In the genomic region with DNA sequence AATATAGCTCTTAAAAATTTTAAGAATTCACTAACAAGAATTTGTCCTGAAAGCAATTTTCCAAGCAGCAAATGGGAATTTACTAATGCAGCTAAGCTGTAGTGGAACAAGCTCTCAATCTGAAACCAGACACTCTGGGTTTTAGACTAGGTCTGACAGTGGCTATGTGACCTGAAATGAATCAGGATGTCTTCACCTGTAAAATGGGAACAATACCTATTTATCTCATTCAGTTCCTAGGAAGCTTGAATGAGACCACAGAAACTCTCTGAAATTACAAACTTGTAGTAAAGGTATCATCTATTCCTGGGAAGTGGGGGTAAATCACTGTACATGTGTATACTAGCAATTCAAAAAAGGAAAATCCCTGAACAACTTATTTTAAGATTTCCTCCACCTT, we compare ENCODE assay signal across 8 cellular contexts. TPM values are rescaled to one million over a fixed set of nuclear protein-coding genes. Genes with fewer than 3 reads are reported as not detected.
DNase-seq lines count a peak whose midpoint lies in the region; ATAC-seq and TF ChIP-seq lines count a peak whose summit lies in the region.

No MANE protein-coding gene starts in this region.

- peaks cover 70% of the 10 kb centered on the region for H3K79me2 ChIP-seq in GM23338 (replicated peaks; ENCODE audit: insufficient read depth)
- H3K79me2 ChIP-seq in SU-DHL-6 (ENCODE audit: insufficient read depth, low read length) = peaks cover 79% of the 10 kb centered on the region

- TF ChIP-seq CTCF in GM23338 (conservative IDR thresholded peaks at IDR 0.05; ENCODE audit: low read depth in 2 of 2) (no peak), SU-DHL-6 (IDR thresholded peaks at IDR 0.05; ENCODE audit: insufficient read depth, low read length, poor library complexity, severe bottlenecking) (no peak), fibroblast of the aortic adventitia (IDR thresholded peaks at IDR 0.05; ENCODE audit: insufficient read depth, low read length) (no peak), gastrocnemius medialis (IDR thresholded peaks at IDR 0.05 in 4 of 5, conservative IDR thresholded peaks at IDR 0.05 in 1 of 5) (no peak)

- no peak overlapping the region for H2AFZ ChIP-seq in GM23338
- H2AFZ ChIP-seq in SU-DHL-6 (ENCODE audit: low read depth, low read length, severe bottlenecking) = no peak overlapping the region

- H3K27me3 Mint-ChIP-seq in GM23338 (ENCODE audit: insufficient read depth, low read depth, poor library complexity) = peaks cover 8% of the 10 kb centered on the region

- in situ Hi-C loops in gastrocnemius medialis (cut with MboI; ENCODE audit: low sequenced_read_pairs in 4 of 4) = no loop called here

- peak overlapping the region; percentile 93 for H3K4me3 Mint-ChIP-seq in GM23338

- no peak overlapping the region; the same call in 1 of the 2 replicates for H3K27ac Mint-ChIP-seq in GM23338

- peaks cover 4% of the 10 kb centered on the region; the same call in 2 of the 3 replicates for H3K4me1 Mint-ChIP-seq in GM23338

- TF ChIP-seq POLR2A in gastrocnemius medialis (IDR thresholded peaks at IDR 0.05) = no peak

- H3K4me3 ChIP-seq in GM23338 = peak overlapping the region; percentile 91
- H3K4me3 ChIP-seq in SU-DHL-6 (ENCODE audit: insufficient read depth, low read length, poor library complexity, severe bottlenecking) = peak overlapping the region; percentile 84
- peak overlapping the region; percentile 78 for H3K4me3 ChIP-seq in fibroblast of the aortic adventitia (ENCODE audit: low read depth, low read length)
- H3K4me3 ChIP-seq in gastrocnemius medialis = peak overlapping the region; percentile 84 to 100 (median 90)

- H3K9me3 Mint-ChIP-seq in GM23338 = no peaks in the 10 kb centered on the region

- H4K20me1 ChIP-seq in GM23338 (replicated peaks; ENCODE audit: insufficient read depth) = peaks cover 14% of the 10 kb centered on the region
- H4K20me1 ChIP-seq in SU-DHL-6 (ENCODE audit: low read depth, low read length) = no peaks in the 10 kb centered on the region

- no peaks in the 10 kb centered on the region for H3F3A ChIP-seq in GM23338 (replicated peaks; ENCODE audit: low read depth)
- H3F3A ChIP-seq in SU-DHL-6 (ENCODE audit: insufficient read depth) = peaks cover 13% of the 10 kb centered on the region; the same call in 1 of the 2 replicates

- H3K9ac ChIP-seq in SU-DHL-6 (ENCODE audit: low read length) = peak overlapping the region; percentile 88

- H3K27me3 ChIP-seq in GM23338 (ENCODE audit: insufficient read depth) (no peaks in the 10 kb centered on the region), SU-DHL-6 (ENCODE audit: low read length) (no peaks in the 10 kb centered on the region), gastrocnemius medialis (no peaks in the 10 kb centered on the region)

- H3K9me3 ChIP-seq in SU-DHL-6 (ENCODE audit: insufficient read depth, low read length) (no peaks in the 10 kb centered on the region), gastrocnemius medialis (no peaks in the 10 kb centered on the region)

- H3K4me2 ChIP-seq in GM23338 (peak overlapping the region; percentile 97), SU-DHL-6 (ENCODE audit: low read depth, low read length, poor library complexity, severe bottlenecking) (peak overlapping the region; percentile 77)

- intact Hi-C loops in gastrocnemius medialis (cut with DNase I; ENCODE audit: low total_unique reads) = loop anchor here (10.0 kb wide), 1 partner anchor 1921 kb away; no protein-coding TSS in a partner anchor

- H3K36me3 Mint-ChIP-seq in GM23338 (ENCODE audit: low read depth) = peaks cover 37% of the 10 kb centered on the region

- ATAC-seq in GM23338 (no peak), gastrocnemius medialis (no peak)

- DNase-seq in GM23338 (ENCODE audit: low spot score) = no peak
- peak; percentile 5 for DNase-seq in fibroblast of the aortic adventitia (ENCODE audit: low read depth)
- no peak for DNase-seq in gastrocnemius medialis
- no peak for DNase-seq in nucleus accumbens (lab: John Stamatoyannopoulos, UW)
- no peak for DNase-seq in HCEC 1CT
- no peak for DNase-seq in NCI-H510A treated with DMSO at 0.1 percent for 48 hours (lab: John Stamatoyannopoulos, UW)
- DNase-seq in hypothalamus (lab: John Stamatoyannopoulos, UW) = no peak

- H3K36me3 ChIP-seq in GM23338 (ENCODE audit: insufficient read depth) (peaks cover 34% of the 10 kb centered on the region), SU-DHL-6 (ENCODE audit: low read length) (peaks cover 19% of the 10 kb centered on the region), gastrocnemius medialis (peaks cover 0 to 24% of the 10 kb centered on the region in 2 donors)

- no peak overlapping the region for H3K27ac ChIP-seq in GM23338 (ENCODE audit: low read depth)
- H3K27ac ChIP-seq in SU-DHL-6 (ENCODE audit: low read depth, low read length) = no peak overlapping the region; the same call in 1 of the 2 replicates
- peak overlapping the region; percentile 80 to 90 (median 86) for H3K27ac ChIP-seq in gastrocnemius medialis

- H3K4me1 ChIP-seq in GM23338 (ENCODE audit: insufficient read depth) (peaks cover 11% of the 10 kb centered on the region; the same call in 1 of the 2 replicates), gastrocnemius medialis (peaks cover 27 to 29% of the 10 kb centered on the region in 2 donors)

- H3K9me2 ChIP-seq in GM23338 (ENCODE audit: insufficient read depth) (no peaks in the 10 kb centered on the region), SU-DHL-6 (replicated peaks; ENCODE audit: insufficient read depth, low read length) (no peaks in the 10 kb centered on the region)

TF ChIP-seq in GM23338, 12 proteins besides CTCF, POLR2A, EP300 and RAD21:
- no peak for TF ChIP-seq JUNB (IDR thresholded peaks at IDR 0.05; ENCODE audit: unreplicated experiment)

RNA-seq across cellular contexts. Expression of a gene that starts 1.2 kb away (rescaled TPM):
- 37.8 and 40.1 TPM in 2 replicates for total RNA-seq in GM23338 (2014; rRNA removed; shearing (Covaris generic))
- polyA plus RNA-seq in GM23338 (2016; fragmentation: Nextera tagmentation; extraction: Ambion mirVana) = 141 and 168 TPM in 2 replicates
- 24.9 and 45.8 TPM in 2 replicates for total RNA-seq in fibroblast of the aortic adventitia (ENCODE audit: low replicate concordance)
- 10 to 100 TPM; 20.9 to 36.8 (median 31.4) TPM for total RNA-seq in gastrocnemius medialis

RNA-seq across cellular contexts. Expression of a gene that starts 4.1 kb away (rescaled TPM):
- 99.8 and 131 TPM in 2 replicates for total RNA-seq in GM23338 (2014; rRNA removed; shearing (Covaris generic))
- polyA plus RNA-seq in GM23338 (2016; fragmentation: Nextera tagmentation; extraction: Ambion mirVana) = 98.0 and 107 TPM in 2 replicates
- total RNA-seq in fibroblast of the aortic adventitia (ENCODE audit: low replicate concordance) = 170 and 189 TPM in 2 replicates
- total RNA-seq in gastrocnemius medialis = 100 to 1,000 TPM; 258 to 342 (median 274) TPM

RNA-seq across cellular contexts. Expression of a gene that starts 46.1 kb away (rescaled TPM):
- 90.0 and 105 TPM in 2 replicates for total RNA-seq in GM23338 (2014; rRNA removed; shearing (Covaris generic))
- 50.5 and 55.0 TPM in 2 replicates for polyA plus RNA-seq in GM23338 (2016; fragmentation: Nextera tagmentation; extraction: Ambion mirVana)
- total RNA-seq in fibroblast of the aortic adventitia (ENCODE audit: low replicate concordance) = 59.2 and 67.4 TPM in 2 replicates
- total RNA-seq in gastrocnemius medialis = 10 to 100 TPM; 25.1 to 51.3 (median 40.2) TPM

Comparison
In these comparisons a context has a peak if more than half of its experiments do, and no peak if none do; other contexts are left out.
1. H3K27ac ChIP-seq: peak in gastrocnemius medialis (4 of 4); none in GM23338 (single experiment) and SU-DHL-6 (single experiment).
2. Peak in every context shown above with its lines, with median percentiles within 50 percentile points of each other: H3K4me3 ChIP-seq.